In genomic region chr4:73257995-73258667, GRCh38 we compare ENCODE assay signal across 8 cellular contexts. TPM values are rescaled to one million over a fixed set of nuclear protein-coding genes. Genes with fewer than 3 reads are reported as not detected.
DNase-seq lines count a peak whose midpoint lies in the region; ATAC-seq and TF ChIP-seq lines count a peak whose summit lies in the region.

No MANE protein-coding gene starts in this region.

- H3K4me3 Mint-ChIP-seq in naive B cell, result peak overlapping the region; percentile 89 to 100 (median 98)

- DNase-seq in SKM-1 (lab: John Stamatoyannopoulos, UW; ENCODE audit: unreplicated experiment) (peak; percentile 35), SKM-1 treated with dmso at 0.1 percent for 144 hours (lab: John Stamatoyannopoulos, UW; ENCODE audit: unreplicated experiment) (no peak), epithelial cell of prostate (ENCODE audit: low read depth, low spot score) (no peak), naive B cell (peak; percentile 80), NCI-H128 (lab: John Stamatoyannopoulos, UW; ENCODE audit: unreplicated experiment) (no peak)

- H3K27me3 Mint-ChIP-seq in naive B cell, result no peaks in the 10 kb centered on the region

- no peaks in the 10 kb centered on the region for H3K9me3 Mint-ChIP-seq in naive B cell

- no peaks in the 10 kb centered on the region for H3K36me3 Mint-ChIP-seq in naive B cell

- H3K4me1 Mint-ChIP-seq in naive B cell, result peaks cover 37 to 69% (median 52%) of the 10 kb centered on the region in 3 donors

- peak; percentile 75 for TF ChIP-seq CTCF in VCaP (conservative IDR thresholded peaks at IDR 0.05)

- peak overlapping the region; percentile 99 to 100 (median 100) for H3K27ac Mint-ChIP-seq in naive B cell

- H3K27ac ChIP-seq in VCaP, result peak overlapping the region; percentile 97
- peak overlapping the region; percentile 95 for H3K27ac ChIP-seq in epithelial cell of prostate

- ATAC-seq in GM21360 (IDR thresholded peaks at IDR 0.05; ENCODE audit: unreplicated experiment), result peak; percentile 26
- peak; percentile 4 for ATAC-seq in HG03558 (IDR thresholded peaks at IDR 0.05; ENCODE audit: extremely low read depth, unreplicated experiment)
- ATAC-seq in naive B cell (ENCODE audit: low read depth in 2 of 2), result peak; percentile 41 to 44

RNA-seq across cellular contexts. Expression of gene ANKRD17, which starts 0.5 kb away (rescaled TPM):
- 10 to 100 TPM in 2 of 6 donors, 1 to 10 TPM in 4; 4.6 to 13.5 (median 8.7) TPM for polyA plus RNA-seq in naive B cell (ENCODE audit: low read depth in 6 of 6)

Comparison
In these comparisons a context has a peak if more than half of its experiments do, and no peak if none do; other contexts are left out.
1. DNase-seq: peak in SKM-1 (single experiment) and naive B cell (single experiment); none in SKM-1 treated with dmso at 0.1 percent for 144 hours (single experiment), epithelial cell of prostate (single experiment) and NCI-H128 (single experiment).
2. Peak in every context shown above with its lines, with median percentiles within 50 percentile points of each other: ATAC-seq.